In the genomic region with DNA sequence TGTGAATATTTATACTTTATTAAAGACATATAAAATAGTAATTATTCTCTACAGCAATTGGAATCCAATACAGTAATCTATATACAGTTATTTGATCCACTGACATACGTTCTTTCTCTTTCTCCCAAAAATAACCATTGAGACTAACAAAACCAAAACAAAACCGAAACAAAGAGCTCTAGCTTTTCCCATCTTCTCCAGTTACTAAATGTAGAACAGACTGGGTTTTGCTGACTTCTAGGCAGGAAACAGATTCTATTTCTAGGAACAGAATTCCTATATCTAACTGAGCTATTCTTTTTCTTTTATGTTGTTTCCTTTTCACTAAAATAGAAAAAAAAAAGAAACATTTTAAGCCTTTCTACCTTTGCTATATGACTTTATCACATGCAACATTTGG, we compare ENCODE assay signal across 23 cellular contexts.
DNase-seq lines count a peak whose midpoint lies in the region; ATAC-seq and TF ChIP-seq lines count a peak whose summit lies in the region.
"Had no signal": no experiment of that assay in that cellular context is flagged by ENCODE, and none has a peak within 500 bp of the region (broad histone marks: within the 10 kb centered on the region; RNA-seq: fewer than 3 reads in every experiment).

No MANE protein-coding gene starts in this region.

- POLR2A ChIA-PET in naive thymus-derived CD8-positive, alpha-beta T cell (lab: Charles Lee) = no interaction called here

- H3K27ac ChIP-seq in cardiac muscle cell = peak overlapping the region; percentile 78
- H3K27ac ChIP-seq in spleen = peak overlapping the region in 6 of 8 donors; percentile 1 to 74 (median 46)
- H3K27ac ChIP-seq: brain microvascular endothelial cell had no signal

- H3K9me3 ChIP-seq in cardiac muscle cell (ENCODE audit: low read depth) (no peaks in the 10 kb centered on the region), T-helper 17 cell (ENCODE audit: control insufficient read depth, low read length, poor library complexity, severe bottlenecking) (no peaks in the 10 kb centered on the region), spleen (no peaks in the 10 kb centered on the region)

- TF ChIP-seq POLR2A in spleen (IDR thresholded peaks at IDR 0.05) = no peak

- no peak for TF ChIP-seq CTCF in cardiac muscle cell (IDR thresholded peaks at IDR 0.05; ENCODE audit: low read depth, low read length)
- no peak for TF ChIP-seq CTCF in spleen (IDR thresholded peaks at IDR 0.05 in 8 of 11, conservative IDR thresholded peaks at IDR 0.05 in 3 of 11)

- 16 to 26% (median 17%) methylated on average over 2 of the region's 2 CpGs for WGBS in spleen, 5 donors

- no peak overlapping the region for H3K4me3 Mint-ChIP-seq in T-helper 17 cell
- H3K4me3 Mint-ChIP-seq in naive thymus-derived CD8-positive, alpha-beta T cell = peak overlapping the region in 1 of 10 donors; percentile 39
- H3K4me3 Mint-ChIP-seq: activated CD8-positive, alpha-beta T cell treated with anti-CD3 and anti-CD28 coated beads for 36 hours; stimulated activated naive CD8-positive, alpha-beta T cell treated with anti-CD3 and anti-CD28 coated beads, Interleukin-15, Interleukin-2, amounts not matched to agents 100 ng/mL and 50 ng/mL, for 24 hours; T-helper 2 cell treated with Interferon-gamma antibody and Interleukin-4, amounts not matched to agents 5 μg/mL and 100 μg/mL, for 36 hours; type B pancreatic cell; WTC11 had no signal

- ATAC-seq in left cardiac atrium (no peak), T-helper 17 cell (no peak)
- ATAC-seq in naive thymus-derived CD8-positive, alpha-beta T cell = no peak
- ATAC-seq: A549; activated CD8-positive, alpha-beta T cell treated with anti-CD3 and anti-CD28 coated beads for 36 hours; WTC11 had no signal

- H3K27me3 ChIP-seq in cardiac muscle cell (no peaks in the 10 kb centered on the region), spleen (replicated peaks in 1 of 7) (no peaks in the 10 kb centered on the region)
- H3K27me3 ChIP-seq: brain microvascular endothelial cell had no signal

- peaks cover 0 to 16% (median 0%) of the 10 kb centered on the region in 9 donors for H3K9me3 Mint-ChIP-seq in naive thymus-derived CD8-positive, alpha-beta T cell
- H3K9me3 Mint-ChIP-seq: stimulated activated naive CD8-positive, alpha-beta T cell treated with anti-CD3 and anti-CD28 coated beads, Interleukin-15, Interleukin-2, amounts not matched to agents 100 ng/mL and 50 ng/mL, for 24 hours; T-helper 2 cell treated with Interferon-gamma antibody and Interleukin-4, amounts not matched to agents 5 μg/mL and 100 μg/mL, for 36 hours had no signal

- intact Hi-C loops in left cardiac atrium (cut with DNase I) = no loop called here
- intact Hi-C loops in spleen (cut with DNase I; ENCODE audit: low total_unique reads) = no loop called here

- H3K4me1 Mint-ChIP-seq in T-helper 17 cell = peaks cover 31% of the 10 kb centered on the region
- H3K4me1 Mint-ChIP-seq in naive thymus-derived CD8-positive, alpha-beta T cell = peaks cover 32 to 48% (median 45%) of the 10 kb centered on the region in 4 donors

- H3K36me3 ChIP-seq in cardiac muscle cell = no peaks in the 10 kb centered on the region
- H3K36me3 ChIP-seq in spleen = no peaks in the 10 kb centered on the region

- H3K4me3 ChIP-seq in cardiac muscle cell (no peak overlapping the region), spleen (peak overlapping the region in 1 of 8 donors; percentile 8)
- H3K4me3 ChIP-seq: A549, smooth muscle cell had no signal

- no peaks in the 10 kb centered on the region for H3K27me3 Mint-ChIP-seq in T-helper 17 cell
- H3K27me3 Mint-ChIP-seq in naive thymus-derived CD8-positive, alpha-beta T cell = no peaks in the 10 kb centered on the region
- H3K27me3 Mint-ChIP-seq: activated CD8-positive, alpha-beta T cell treated with anti-CD3 and anti-CD28 coated beads for 36 hours; stimulated activated naive CD8-positive, alpha-beta T cell treated with anti-CD3 and anti-CD28 coated beads, Interleukin-15, Interleukin-2, amounts not matched to agents 100 ng/mL and 50 ng/mL, for 24 hours; type B pancreatic cell had no signal

- H3K36me3 Mint-ChIP-seq in T-helper 17 cell (ENCODE audit: low read depth) = peaks cover 2% of the 10 kb centered on the region
- H3K36me3 Mint-ChIP-seq in naive thymus-derived CD8-positive, alpha-beta T cell = peaks cover 15 to 39% (median 23%) of the 10 kb centered on the region in 3 donors

- DNase-seq in cardiac muscle cell (ENCODE audit: low read depth in 1 of 2, low spot score in 1 of 2) = peak in 1 of 2 donors; percentile 26
- no peak for DNase-seq in left cardiac atrium
- DNase-seq in T-helper 17 cell = no peak
- peak; percentile 66 for DNase-seq in fibroblast of peridontal ligament (ENCODE audit: extremely low read depth)
- no peak for DNase-seq in spleen
- no peak for DNase-seq in naive thymus-derived CD8-positive, alpha-beta T cell
- DNase-seq in NCI-H1417 treated with DMSO at 0.1 percent for 48 hours (lab: John Stamatoyannopoulos, UW) = no peak
- no peak for DNase-seq in NCI-H1694 (lab: John Stamatoyannopoulos, UW)
- DNase-seq: activated CD8-positive, alpha-beta T cell treated with anti-CD3 and anti-CD28 coated beads for 36 hours; activated effector memory CD4-positive, alpha-beta T cell treated with anti-CD3 and anti-CD28 coated beads, Interleukin-2, amount 50 U/mL, for 16 hours; activated T-cell treated with anti-CD3 and anti-CD28 coated beads for 4 hours; brain microvascular endothelial cell; C1 segment of cervical spinal cord; hippocampal formation; NCI-H1105 treated with DMSO at 0.1 percent for 48 hours; NCI-H524; stimulated activated CD4-positive, alpha-beta T cell treated with anti-CD3 and anti-CD28 coated beads, Interleukin-4, amount 100 ng/mL, for 4 hours had no signal

- H3K4me1 ChIP-seq in cardiac muscle cell (ENCODE audit: low read depth) (peaks cover 18% of the 10 kb centered on the region), spleen (peaks cover 0 to 40% (median 12%) of the 10 kb centered on the region in 6 donors)
- H3K4me1 ChIP-seq: A549 had no signal

- H3K27ac Mint-ChIP-seq in T-helper 17 cell = peak overlapping the region; percentile 85
- peak overlapping the region in 2 of 10 donors; percentile 33 to 49 for H3K27ac Mint-ChIP-seq in naive thymus-derived CD8-positive, alpha-beta T cell
- H3K27ac Mint-ChIP-seq: activated CD8-positive, alpha-beta T cell treated with anti-CD3 and anti-CD28 coated beads for 36 hours; T-helper 2 cell treated with Interferon-gamma antibody and Interleukin-4, amounts not matched to agents 5 μg/mL and 100 μg/mL, for 36 hours; type B pancreatic cell; WTC11 had no signal
